ENCODE assay signal across 19 cellular contexts in the genomic region with DNA sequence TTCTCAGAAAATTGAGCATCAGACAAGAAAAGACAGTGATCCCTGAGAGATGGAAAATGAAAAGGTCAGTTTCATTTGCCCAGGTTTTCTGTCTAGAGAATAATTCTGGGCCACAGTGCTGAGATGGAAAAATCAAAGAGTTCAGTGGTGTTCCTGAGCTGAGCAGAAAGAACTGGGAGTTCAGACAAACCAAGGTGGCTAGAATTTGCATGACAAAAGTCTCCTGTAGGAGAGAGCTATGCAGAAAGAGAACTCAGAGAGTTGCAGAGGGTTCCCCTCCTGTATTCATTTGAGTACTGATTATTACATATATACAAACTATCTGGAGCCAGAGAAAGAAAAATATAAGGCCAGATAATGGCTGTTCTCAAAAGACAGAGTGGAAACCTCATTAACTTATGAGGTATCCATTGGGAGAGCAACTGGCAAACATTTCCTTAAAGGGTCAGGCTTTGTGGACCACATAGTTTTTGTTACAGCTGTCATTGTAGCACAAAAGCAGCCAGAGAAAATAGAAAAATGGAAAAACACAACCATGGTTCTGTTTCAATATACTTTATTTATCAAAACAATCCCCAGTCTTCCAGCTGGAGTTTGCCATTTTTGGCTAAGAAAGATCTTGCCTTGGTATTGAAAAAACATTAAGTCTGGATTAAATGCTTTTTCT.
"Had no signal": no experiment of that assay in that cellular context is flagged by ENCODE, and none has a peak within 500 bp of the region (broad histone marks: within the 10 kb centered on the region; RNA-seq: fewer than 3 reads in every experiment).

No MANE protein-coding gene starts in this region.

- ATAC-seq: activated CD8-positive, alpha-beta T cell treated with anti-CD3 and anti-CD28 coated beads, Interleukin-2, amount 10 ng/mL, durations not matched to agents 7 days and 5 days; activated naive CD4-positive, alpha-beta T cell treated with anti-CD3 and anti-CD28 coated beads, Interleukin-2, amount 50 U/mL, for 72 hours; gastroesophageal sphincter; T-helper 17 cell had no signal

- H3K27me3 Mint-ChIP-seq: activated CD4-positive, alpha-beta T cell treated with anti-CD3 and anti-CD28 coated beads, Interleukin-2, amount 10 ng/mL, durations not matched to agents 24 days and 14 days; dendritic cell treated with granulocyte-macrophage colony-stimulating factor and Interleukin-4, amounts not matched to agents 40 ng/mL and 50 ng/mL, for 4 days; T-helper 17 cell had no signal

- H3K4me1 Mint-ChIP-seq: activated CD4-positive, alpha-beta T cell treated with anti-CD3 and anti-CD28 coated beads, Interleukin-2, amount 10 ng/mL, durations not matched to agents 24 days and 14 days; immature natural killer cell; T-helper 17 cell had no signal

- H3K27ac Mint-ChIP-seq: activated CD4-positive, alpha-beta T cell treated with anti-CD3 and anti-CD28 coated beads, Interleukin-2, amount 10 ng/mL, durations not matched to agents 24 days and 14 days; activated CD8-positive, alpha-beta T cell treated with anti-CD3 and anti-CD28 coated beads, Interleukin-2, amount 10 ng/mL, durations not matched to agents 7 days and 5 days; activated naive CD4-positive, alpha-beta T cell treated with anti-CD3 and anti-CD28 coated beads, Interleukin-2, amount 50 U/mL, for 72 hours; dendritic cell treated with granulocyte-macrophage colony-stimulating factor and Interleukin-4, amounts not matched to agents 40 ng/mL and 50 ng/mL, for 4 days; immature natural killer cell; T-helper 17 cell had no signal

- H3K36me3 Mint-ChIP-seq: activated naive CD4-positive, alpha-beta T cell treated with anti-CD3 and anti-CD28 coated beads, Interleukin-2, amount 50 U/mL, for 72 hours had no signal

- DNase-seq: activated CD4-positive, alpha-beta T cell treated with anti-CD3 and anti-CD28 coated beads, Interleukin-2, amount 10 ng/mL, durations not matched to agents 24 days and 14 days; activated CD4-positive, CD25-positive, alpha-beta regulatory T cell; activated CD8-positive, alpha-beta memory T cell treated with anti-CD3 and anti-CD28 coated beads, Interleukin-2, amount 50 U/mL, for 4 hours; activated CD8-positive, alpha-beta T cell treated with anti-CD3 and anti-CD28 coated beads, Interleukin-2, amount 10 ng/mL, durations not matched to agents 7 days and 5 days; activated gamma-delta T cell; activated T-cell treated with anti-CD3 and anti-CD28 coated beads, Interleukin-2, amount 50 U/mL, for 48 hours; brain microvascular endothelial cell; erythroblast; immature natural killer cell; stimulated activated CD4-positive, alpha-beta T cell treated with anti-CD3 and anti-CD28 coated beads, Interleukin-12 subunit alpha, Interleukin-12 subunit beta, amount 100 ng/mL, for 4 hours; stimulated activated CD4-positive, alpha-beta T cell treated with anti-CD3 and anti-CD28 coated beads, Interleukin-2, amount 100 ng/mL, for 24 hours; stomach; T-helper 17 cell had no signal

- H3K9ac ChIP-seq: parathyroid adenoma had no signal

- H3K9me3 Mint-ChIP-seq: activated CD4-positive, alpha-beta T cell treated with anti-CD3 and anti-CD28 coated beads, Interleukin-2, amount 10 ng/mL, durations not matched to agents 24 days and 14 days had no signal

- H3K4me3 ChIP-seq: gastroesophageal sphincter, lung, stomach had no signal

- H3K36me3 ChIP-seq: brain microvascular endothelial cell, gastroesophageal sphincter, stomach had no signal

- H3K27me3 ChIP-seq: brain microvascular endothelial cell, gastroesophageal sphincter, stomach had no signal

- H3K27ac ChIP-seq: brain microvascular endothelial cell, gastroesophageal sphincter, parathyroid adenoma, stomach had no signal

- H3K4me3 Mint-ChIP-seq: activated CD4-positive, alpha-beta T cell treated with anti-CD3 and anti-CD28 coated beads, Interleukin-2, amount 10 ng/mL, durations not matched to agents 24 days and 14 days; activated CD8-positive, alpha-beta T cell treated with anti-CD3 and anti-CD28 coated beads, Interleukin-2, amount 10 ng/mL, durations not matched to agents 7 days and 5 days; dendritic cell treated with granulocyte-macrophage colony-stimulating factor and Interleukin-4, amounts not matched to agents 40 ng/mL and 50 ng/mL, for 4 days; immature natural killer cell; neural crest cell; T-helper 17 cell had no signal

- H3K4me1 ChIP-seq: gastroesophageal sphincter, parathyroid adenoma, stomach had no signal
